2 cellular contexts compared by ENCODE assay signal in the genomic region with DNA sequence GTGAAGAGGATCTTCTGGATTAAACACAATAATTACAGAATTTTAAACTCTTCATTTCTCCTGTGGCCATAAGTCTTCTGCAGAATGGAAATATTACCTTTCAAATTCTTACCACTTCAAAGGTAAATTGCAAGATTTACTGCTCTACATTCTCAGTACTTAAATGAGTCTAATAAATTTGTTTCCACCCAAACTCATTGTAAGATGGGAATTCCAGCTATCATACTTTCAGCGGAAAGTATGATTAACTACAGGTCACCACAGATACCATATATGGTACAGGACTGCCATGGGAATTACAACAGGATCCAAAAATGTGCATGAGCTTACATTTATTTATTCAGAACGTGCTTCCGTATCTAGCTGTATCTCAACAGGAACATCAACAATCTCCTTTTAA.
A peak's percentile ranks its signal among the peaks of the same experiment; 100 is the strongest.
TF ChIP-seq lines count a peak whose summit lies in the region.

No MANE protein-coding gene starts in this region.

TF ChIP-seq in Ishikawa, 13 proteins besides CTCF, POLR2A, EP300 and RAD21:
- TF ChIP-seq TCF12 (IDR thresholded peaks at IDR 0.05; ENCODE audit: low read depth) (no peak), FOXM1 (IDR thresholded peaks at IDR 0.05; ENCODE audit: borderline replicate concordance, low read depth) (0 out of 2 replicates have a peak, but pooled peaks have one; percentile 18), TEAD4 (IDR thresholded peaks at IDR 0.05) (peak; percentile 48), CREB1 (IDR thresholded peaks at IDR 0.05; ENCODE audit: low read depth) (no peak)
- TF ChIP-seq, protein P1, sequence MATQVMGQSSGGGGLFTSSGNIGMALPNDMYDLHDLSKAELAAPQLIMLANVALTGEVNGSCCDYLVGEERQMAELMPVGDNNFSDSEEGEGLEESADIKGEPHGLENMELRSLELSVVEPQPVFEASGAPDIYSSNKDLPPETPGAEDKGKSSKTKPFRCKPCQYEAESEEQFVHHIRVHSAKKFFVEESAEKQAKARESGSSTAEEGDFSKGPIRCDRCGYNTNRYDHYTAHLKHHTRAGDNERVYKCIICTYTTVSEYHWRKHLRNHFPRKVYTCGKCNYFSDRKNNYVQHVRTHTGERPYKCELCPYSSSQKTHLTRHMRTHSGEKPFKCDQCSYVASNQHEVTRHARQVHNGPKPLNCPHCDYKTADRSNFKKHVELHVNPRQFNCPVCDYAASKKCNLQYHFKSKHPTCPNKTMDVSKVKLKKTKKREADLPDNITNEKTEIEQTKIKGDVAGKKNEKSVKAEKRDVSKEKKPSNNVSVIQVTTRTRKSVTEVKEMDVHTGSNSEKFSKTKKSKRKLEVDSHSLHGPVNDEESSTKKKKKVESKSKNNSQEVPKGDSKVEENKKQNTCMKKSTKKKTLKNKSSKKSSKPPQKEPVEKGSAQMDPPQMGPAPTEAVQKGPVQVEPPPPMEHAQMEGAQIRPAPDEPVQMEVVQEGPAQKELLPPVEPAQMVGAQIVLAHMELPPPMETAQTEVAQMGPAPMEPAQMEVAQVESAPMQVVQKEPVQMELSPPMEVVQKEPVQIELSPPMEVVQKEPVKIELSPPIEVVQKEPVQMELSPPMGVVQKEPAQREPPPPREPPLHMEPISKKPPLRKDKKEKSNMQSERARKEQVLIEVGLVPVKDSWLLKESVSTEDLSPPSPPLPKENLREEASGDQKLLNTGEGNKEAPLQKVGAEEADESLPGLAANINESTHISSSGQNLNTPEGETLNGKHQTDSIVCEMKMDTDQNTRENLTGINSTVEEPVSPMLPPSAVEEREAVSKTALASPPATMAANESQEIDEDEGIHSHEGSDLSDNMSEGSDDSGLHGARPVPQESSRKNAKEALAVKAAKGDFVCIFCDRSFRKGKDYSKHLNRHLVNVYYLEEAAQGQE (IDR thresholded peaks at IDR 0.05; ENCODE audit: low read depth): no peak
TF ChIP-seq in Ishikawa: peak in this region for 2.

TF ChIP-seq in GM12878, 131 proteins besides CTCF, POLR2A, EP300 and RAD21:
- TF ChIP-seq, protein P2, sequence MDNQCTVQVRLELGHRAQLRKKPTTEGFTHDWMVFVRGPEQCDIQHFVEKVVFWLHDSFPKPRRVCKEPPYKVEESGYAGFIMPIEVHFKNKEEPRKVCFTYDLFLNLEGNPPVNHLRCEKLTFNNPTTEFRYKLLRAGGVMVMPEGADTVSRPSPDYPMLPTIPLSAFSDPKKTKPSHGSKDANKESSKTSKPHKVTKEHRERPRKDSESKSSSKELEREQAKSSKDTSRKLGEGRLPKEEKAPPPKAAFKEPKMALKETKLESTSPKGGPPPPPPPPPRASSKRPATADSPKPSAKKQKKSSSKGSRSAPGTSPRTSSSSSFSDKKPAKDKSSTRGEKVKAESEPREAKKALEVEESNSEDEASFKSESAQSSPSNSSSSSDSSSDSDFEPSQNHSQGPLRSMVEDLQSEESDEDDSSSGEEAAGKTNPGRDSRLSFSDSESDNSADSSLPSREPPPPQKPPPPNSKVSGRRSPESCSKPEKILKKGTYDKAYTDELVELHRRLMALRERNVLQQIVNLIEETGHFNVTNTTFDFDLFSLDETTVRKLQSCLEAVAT (IDR thresholded peaks at IDR 0.05): no peak
- TF ChIP-seq NR2C2 (IDR thresholded peaks at IDR 0.05; ENCODE audit: borderline replicate concordance, control insufficient read depth, insufficient read length, low read depth) (no peak), ZBED1 (IDR thresholded peaks at IDR 0.05; ENCODE audit: borderline replicate concordance) (no peak), MYB (IDR thresholded peaks at IDR 0.05; ENCODE audit: borderline replicate concordance, low read depth, low read length) (no peak), CREB1 (IDR thresholded peaks at IDR 0.05; ENCODE audit: low read depth) (no peak), MXI1 (IDR thresholded peaks at IDR 0.05; ENCODE audit: low read depth, low read length) (no peak), KAT2A (conservative IDR thresholded peaks at IDR 0.05; ENCODE audit: control insufficient read depth, low read depth, low read length) (no peak), NFIC (IDR thresholded peaks at IDR 0.05; ENCODE audit: low read depth, low read length) (peak; percentile 68; the same call in 1 of the 2 replicates), POU2F2 (IDR thresholded peaks at IDR 0.05; ENCODE audit: borderline replicate concordance, low read depth, low read length) (no peak), JUNB (IDR thresholded peaks at IDR 0.05) (peak; percentile 37), RUNX3 (IDR thresholded peaks at IDR 0.05; ENCODE audit: low read length) (peak; percentile 69), TCF7 (IDR thresholded peaks at IDR 0.05; ENCODE audit: borderline replicate concordance) (peak; percentile 90), IRF4 (IDR thresholded peaks at IDR 0.05; ENCODE audit: low read depth, low read length) (0 out of 2 replicates have a peak, but pooled peaks have one; percentile 15), POLR2AphosphoS2 (IDR thresholded peaks at IDR 0.05; ENCODE audit: low read depth, low read length) (no peak), SREBF2 (IDR thresholded peaks at IDR 0.05; ENCODE audit: low read length) (no peak), RCOR1 (conservative IDR thresholded peaks at IDR 0.05; ENCODE audit: low read depth, low read length) (no peak)
- TF ChIP-seq, protein P3, sequence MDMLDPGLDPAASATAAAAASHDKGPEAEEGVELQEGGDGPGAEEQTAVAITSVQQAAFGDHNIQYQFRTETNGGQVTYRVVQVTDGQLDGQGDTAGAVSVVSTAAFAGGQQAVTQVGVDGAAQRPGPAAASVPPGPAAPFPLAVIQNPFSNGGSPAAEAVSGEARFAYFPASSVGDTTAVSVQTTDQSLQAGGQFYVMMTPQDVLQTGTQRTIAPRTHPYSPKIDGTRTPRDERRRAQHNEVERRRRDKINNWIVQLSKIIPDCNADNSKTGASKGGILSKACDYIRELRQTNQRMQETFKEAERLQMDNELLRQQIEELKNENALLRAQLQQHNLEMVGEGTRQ (IDR thresholded peaks at IDR 0.05; ENCODE audit: borderline replicate concordance, low read depth, low read length): no peak
- TF ChIP-seq, protein P4, sequence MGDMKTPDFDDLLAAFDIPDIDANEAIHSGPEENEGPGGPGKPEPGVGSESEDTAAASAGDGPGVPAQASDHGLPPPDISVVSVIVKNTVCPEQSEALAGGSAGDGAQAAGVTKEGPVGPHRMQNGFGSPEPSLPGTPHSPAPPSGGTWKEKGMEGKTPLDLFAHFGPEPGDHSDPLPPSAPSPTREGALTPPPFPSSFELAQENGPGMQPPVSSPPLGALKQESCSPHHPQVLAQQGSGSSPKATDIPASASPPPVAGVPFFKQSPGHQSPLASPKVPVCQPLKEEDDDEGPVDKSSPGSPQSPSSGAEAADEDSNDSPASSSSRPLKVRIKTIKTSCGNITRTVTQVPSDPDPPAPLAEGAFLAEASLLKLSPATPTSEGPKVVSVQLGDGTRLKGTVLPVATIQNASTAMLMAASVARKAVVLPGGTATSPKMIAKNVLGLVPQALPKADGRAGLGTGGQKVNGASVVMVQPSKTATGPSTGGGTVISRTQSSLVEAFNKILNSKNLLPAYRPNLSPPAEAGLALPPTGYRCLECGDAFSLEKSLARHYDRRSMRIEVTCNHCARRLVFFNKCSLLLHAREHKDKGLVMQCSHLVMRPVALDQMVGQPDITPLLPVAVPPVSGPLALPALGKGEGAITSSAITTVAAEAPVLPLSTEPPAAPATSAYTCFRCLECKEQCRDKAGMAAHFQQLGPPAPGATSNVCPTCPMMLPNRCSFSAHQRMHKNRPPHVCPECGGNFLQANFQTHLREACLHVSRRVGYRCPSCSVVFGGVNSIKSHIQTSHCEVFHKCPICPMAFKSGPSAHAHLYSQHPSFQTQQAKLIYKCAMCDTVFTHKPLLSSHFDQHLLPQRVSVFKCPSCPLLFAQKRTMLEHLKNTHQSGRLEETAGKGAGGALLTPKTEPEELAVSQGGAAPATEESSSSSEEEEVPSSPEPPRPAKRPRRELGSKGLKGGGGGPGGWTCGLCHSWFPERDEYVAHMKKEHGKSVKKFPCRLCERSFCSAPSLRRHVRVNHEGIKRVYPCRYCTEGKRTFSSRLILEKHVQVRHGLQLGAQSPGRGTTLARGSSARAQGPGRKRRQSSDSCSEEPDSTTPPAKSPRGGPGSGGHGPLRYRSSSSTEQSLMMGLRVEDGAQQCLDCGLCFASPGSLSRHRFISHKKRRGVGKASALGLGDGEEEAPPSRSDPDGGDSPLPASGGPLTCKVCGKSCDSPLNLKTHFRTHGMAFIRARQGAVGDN (IDR thresholded peaks at IDR 0.05): no peak
- TF ChIP-seq, protein P5, sequence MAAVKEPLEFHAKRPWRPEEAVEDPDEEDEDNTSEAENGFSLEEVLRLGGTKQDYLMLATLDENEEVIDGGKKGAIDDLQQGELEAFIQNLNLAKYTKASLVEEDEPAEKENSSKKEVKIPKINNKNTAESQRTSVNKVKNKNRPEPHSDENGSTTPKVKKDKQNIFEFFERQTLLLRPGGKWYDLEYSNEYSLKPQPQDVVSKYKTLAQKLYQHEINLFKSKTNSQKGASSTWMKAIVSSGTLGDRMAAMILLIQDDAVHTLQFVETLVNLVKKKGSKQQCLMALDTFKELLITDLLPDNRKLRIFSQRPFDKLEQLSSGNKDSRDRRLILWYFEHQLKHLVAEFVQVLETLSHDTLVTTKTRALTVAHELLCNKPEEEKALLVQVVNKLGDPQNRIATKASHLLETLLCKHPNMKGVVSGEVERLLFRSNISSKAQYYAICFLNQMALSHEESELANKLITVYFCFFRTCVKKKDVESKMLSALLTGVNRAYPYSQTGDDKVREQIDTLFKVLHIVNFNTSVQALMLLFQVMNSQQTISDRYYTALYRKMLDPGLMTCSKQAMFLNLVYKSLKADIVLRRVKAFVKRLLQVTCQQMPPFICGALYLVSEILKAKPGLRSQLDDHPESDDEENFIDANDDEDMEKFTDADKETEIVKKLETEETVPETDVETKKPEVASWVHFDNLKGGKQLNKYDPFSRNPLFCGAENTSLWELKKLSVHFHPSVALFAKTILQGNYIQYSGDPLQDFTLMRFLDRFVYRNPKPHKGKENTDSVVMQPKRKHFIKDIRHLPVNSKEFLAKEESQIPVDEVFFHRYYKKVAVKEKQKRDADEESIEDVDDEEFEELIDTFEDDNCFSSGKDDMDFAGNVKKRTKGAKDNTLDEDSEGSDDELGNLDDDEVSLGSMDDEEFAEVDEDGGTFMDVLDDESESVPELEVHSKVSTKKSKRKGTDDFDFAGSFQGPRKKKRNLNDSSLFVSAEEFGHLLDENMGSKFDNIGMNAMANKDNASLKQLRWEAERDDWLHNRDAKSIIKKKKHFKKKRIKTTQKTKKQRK (IDR thresholded peaks at IDR 0.05; ENCODE audit: low read depth, low read length): no peak
- TF ChIP-seq, protein P6, sequence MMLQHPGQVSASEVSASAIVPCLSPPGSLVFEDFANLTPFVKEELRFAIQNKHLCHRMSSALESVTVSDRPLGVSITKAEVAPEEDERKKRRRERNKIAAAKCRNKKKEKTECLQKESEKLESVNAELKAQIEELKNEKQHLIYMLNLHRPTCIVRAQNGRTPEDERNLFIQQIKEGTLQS (IDR thresholded peaks at IDR 0.05; ENCODE audit: borderline replicate concordance, extremely low read depth, low read depth, low read length): no peak
